ENCODE assay signal across 15 cellular contexts in the genomic region with DNA sequence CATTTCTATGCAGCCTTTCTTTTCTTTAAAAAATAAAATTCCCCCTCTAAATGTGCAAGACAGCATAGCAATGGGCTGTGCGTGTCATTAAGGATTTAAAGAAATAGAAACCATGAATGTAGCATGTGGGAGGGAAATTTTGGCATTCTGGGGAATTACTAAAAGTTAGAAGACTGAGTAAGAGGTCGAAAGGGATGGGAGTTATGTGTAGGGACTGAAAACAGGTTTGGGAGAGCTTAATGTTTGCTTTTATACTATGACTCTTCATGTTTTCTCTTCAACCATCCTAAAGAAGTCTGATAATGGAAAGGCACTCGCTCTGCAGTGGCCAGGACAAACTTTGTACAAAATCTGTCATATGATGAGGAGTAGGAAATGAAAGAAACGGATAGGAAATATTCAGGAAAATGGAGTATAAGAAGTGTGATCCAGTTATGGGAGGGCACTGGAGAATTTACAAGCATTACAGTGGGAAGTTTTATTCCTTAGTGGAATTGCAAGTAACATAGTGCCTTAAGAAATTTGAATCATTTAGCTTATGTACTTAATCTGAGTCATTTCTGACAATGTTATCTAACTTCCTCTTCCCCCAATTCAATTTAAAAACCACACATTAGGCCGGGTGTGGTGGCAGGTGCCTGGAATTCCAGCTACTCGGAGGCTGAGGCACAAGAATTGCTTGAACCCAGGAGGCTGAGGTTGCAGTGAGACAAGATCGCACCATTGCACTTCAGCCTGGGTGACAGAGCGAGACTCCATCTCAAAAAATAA. TPM values are rescaled to one million over a fixed set of nuclear protein-coding genes. Genes with fewer than 3 reads are reported as not detected.
DNase-seq lines count a peak whose midpoint lies in the region; ATAC-seq and TF ChIP-seq lines count a peak whose summit lies in the region.
"Had no signal": no experiment of that assay in that cellular context is flagged by ENCODE, and none has a peak within 500 bp of the region (broad histone marks: within the 10 kb centered on the region; RNA-seq: fewer than 3 reads in every experiment).

No MANE protein-coding gene starts in this region.

- H3K27ac ChIP-seq in OCI-LY3 (ENCODE audit: low read length) (peak overlapping the region; percentile 60), colonic mucosa (peak overlapping the region; percentile 38), skeletal muscle tissue (ENCODE audit: low read depth, low read length) (peak overlapping the region; percentile 28), tibial artery (no peak overlapping the region)
- H3K27ac ChIP-seq: thoracic aorta had no signal

- H4K20me1 ChIP-seq in OCI-LY3 (ENCODE audit: insufficient read depth, low read length), result peaks cover 11% of the 10 kb centered on the region

- DNase-seq in activated T-cell treated with anti-CD3 and anti-CD28 coated beads, Interleukin-2, amount 50 U/mL, for 4 hours, result no peak
- DNase-seq in activated T-cell treated with anti-CD3 and anti-CD28 coated beads, Interleukin-2, amount 50 U/mL, for 1 hour, result no peak
- DNase-seq in colonic mucosa (no peak), tibial artery (no peak), NCI-H748 treated with DMSO at 0.1 percent for 48 hours (lab: John Stamatoyannopoulos, UW) (no peak)
- DNase-seq: activated naive CD4-positive, alpha-beta T cell treated with anti-CD3 and anti-CD28 coated beads for 36 hours; erythroblast; GDM1; NCI-H1105 treated with DMSO at 0.1 percent for 48 hours; stimulated activated CD4-positive, alpha-beta T cell treated with anti-CD3 and anti-CD28 coated beads, Interleukin-4, amount 100 ng/mL, for 1 hour had no signal

- H3K9me3 ChIP-seq in OCI-LY3 (ENCODE audit: insufficient read depth, low read length), result peaks cover 6% of the 10 kb centered on the region; the same call in 1 of the 2 replicates
- H3K9me3 ChIP-seq in colonic mucosa, result no peaks in the 10 kb centered on the region
- H3K9me3 ChIP-seq in skeletal muscle tissue (ENCODE audit: control insufficient read depth in 3 of 3, low read length in 3 of 3), result no peaks in the 10 kb centered on the region
- H3K9me3 ChIP-seq in tibial artery, result no peaks in the 10 kb centered on the region
- H3K9me3 ChIP-seq: thoracic aorta had no signal

- peak overlapping the region; percentile 39 for H3K4me3 ChIP-seq in OCI-LY3 (ENCODE audit: low read length)
- H3K4me3 ChIP-seq in colonic mucosa, result no peak overlapping the region
- no peak overlapping the region for H3K4me3 ChIP-seq in skeletal muscle tissue (ENCODE audit: low read length in 3 of 3)
- H3K4me3 ChIP-seq in tibial artery, result no peak overlapping the region
- H3K4me3 ChIP-seq: GM23338, thoracic aorta had no signal

- peaks cover 61% of the 10 kb centered on the region for H3K36me3 ChIP-seq in OCI-LY3 (replicated peaks; ENCODE audit: low read depth, low read length)
- peaks cover 6% of the 10 kb centered on the region for H3K36me3 ChIP-seq in colonic mucosa
- peaks cover 3 to 6% (median 3%) of the 10 kb centered on the region in 3 donors for H3K36me3 ChIP-seq in skeletal muscle tissue (ENCODE audit: control insufficient read depth in 3 of 3, insufficient read depth in 3 of 3, low read length in 3 of 3)
- peaks cover 16 to 49% (median 37%) of the 10 kb centered on the region in 3 donors for H3K36me3 ChIP-seq in tibial artery

- H3K4me1 Mint-ChIP-seq in activated T-cell treated with anti-CD3 and anti-CD28 coated beads, Interleukin-2, amount 50 U/mL, for 4 hours (ENCODE audit: low read depth), result peaks cover 31% of the 10 kb centered on the region

- H3K4me1 ChIP-seq in OCI-LY3 (ENCODE audit: low read length) (peaks cover 24% of the 10 kb centered on the region), colonic mucosa (peaks cover 4% of the 10 kb centered on the region), skeletal muscle tissue (ENCODE audit: control insufficient read depth in 3 of 3, insufficient read depth in 3 of 3, low read length in 3 of 3) (no peaks in the 10 kb centered on the region), tibial artery (no peaks in the 10 kb centered on the region)

- H2AFZ ChIP-seq in OCI-LY3 (ENCODE audit: low read depth, low read length), result no peak overlapping the region
- H2AFZ ChIP-seq: GM23338 had no signal

- peaks cover 56% of the 10 kb centered on the region for H3K36me3 Mint-ChIP-seq in activated T-cell treated with anti-CD3 and anti-CD28 coated beads, Interleukin-2, amount 50 U/mL, for 4 hours (ENCODE audit: insufficient read depth)

- no peak overlapping the region for H3K4me3 Mint-ChIP-seq in activated T-cell treated with anti-CD3 and anti-CD28 coated beads, Interleukin-2, amount 50 U/mL, for 4 hours
- H3K4me3 Mint-ChIP-seq: activated naive CD4-positive, alpha-beta T cell treated with anti-CD3 and anti-CD28 coated beads for 36 hours; GM23338 had no signal

- H3K9me3 Mint-ChIP-seq in activated T-cell treated with anti-CD3 and anti-CD28 coated beads, Interleukin-2, amount 50 U/mL, for 4 hours, result peaks cover 5% of the 10 kb centered on the region
- H3K9me3 Mint-ChIP-seq: GM23338 had no signal

- peaks cover 19% of the 10 kb centered on the region for H3K79me2 ChIP-seq in OCI-LY3 (ENCODE audit: low read length)

- H3K27me3 ChIP-seq in OCI-LY3 (ENCODE audit: low read depth, low read length), result no peaks in the 10 kb centered on the region
- no peaks in the 10 kb centered on the region for H3K27me3 ChIP-seq in colonic mucosa
- H3K27me3 ChIP-seq in skeletal muscle tissue (ENCODE audit: control insufficient read depth in 3 of 3, insufficient read depth in 3 of 3, low read length in 3 of 3), result no peaks in the 10 kb centered on the region
- H3K27me3 ChIP-seq in tibial artery, result no peaks in the 10 kb centered on the region

- ATAC-seq in activated T-cell treated with anti-CD3 and anti-CD28 coated beads, Interleukin-2, amount 50 U/mL, for 4 hours, result peak; percentile 14 to 46
- ATAC-seq in HG03457 (IDR thresholded peaks at IDR 0.05; ENCODE audit: unreplicated experiment), result no peak
- ATAC-seq: GM23338 had no signal

- H3K27me3 Mint-ChIP-seq in activated T-cell treated with anti-CD3 and anti-CD28 coated beads, Interleukin-2, amount 50 U/mL, for 4 hours (ENCODE audit: low read depth), result no peaks in the 10 kb centered on the region

- TF ChIP-seq CTCF in OCI-LY3 (IDR thresholded peaks at IDR 0.05; ENCODE audit: low read depth, low read length) (no peak), colonic mucosa (IDR thresholded peaks at IDR 0.05) (no peak), tibial artery (IDR thresholded peaks at IDR 0.05) (no peak)

- H3K4me2 ChIP-seq in OCI-LY3 (ENCODE audit: low read length), result peak overlapping the region; percentile 82
- H3K4me2 ChIP-seq: GM23338 had no signal

- H3K9ac ChIP-seq in OCI-LY3 (ENCODE audit: low read length) (peak overlapping the region; percentile 22; the same call in 1 of the 2 replicates), colonic mucosa (ENCODE audit: low read depth in 2 of 2, low read length in 2 of 2) (no peak overlapping the region), skeletal muscle tissue (ENCODE audit: low read depth in 1 of 3, low read length in 3 of 3) (no peak overlapping the region)

- intact Hi-C loops in colonic mucosa (cut with DNase I), result no loop called here
- intact Hi-C loops in tibial artery (cut with DNase I; ENCODE audit: low total_unique reads), result no loop called here

RNA-seq across cellular contexts. Expression of gene TMEM87B, which starts 20.6 kb away (rescaled TPM):
- 10 to 100 TPM in 2 of 3 donors, 1 to 10 TPM in 1; 10.0 to 10.7 (median 10.0) TPM for total RNA-seq in activated T-cell treated with anti-CD3 and anti-CD28 coated beads, Interleukin-2, amount 50 U/mL, for 4 hours
- total RNA-seq in colonic mucosa (10 to 100 TPM; 56.7 to 71.2 TPM), skeletal muscle tissue (30.3 TPM)

Comparison
In these comparisons a context has a peak if more than half of its experiments do, and no peak if none do; other contexts are left out.
1. H3K27ac ChIP-seq: peak in OCI-LY3 (single experiment), colonic mucosa (single experiment) and skeletal muscle tissue (single experiment); none in tibial artery (0 of 2).